Comparison of ENCODE assay signal across 33 cellular contexts in the genomic region with DNA sequence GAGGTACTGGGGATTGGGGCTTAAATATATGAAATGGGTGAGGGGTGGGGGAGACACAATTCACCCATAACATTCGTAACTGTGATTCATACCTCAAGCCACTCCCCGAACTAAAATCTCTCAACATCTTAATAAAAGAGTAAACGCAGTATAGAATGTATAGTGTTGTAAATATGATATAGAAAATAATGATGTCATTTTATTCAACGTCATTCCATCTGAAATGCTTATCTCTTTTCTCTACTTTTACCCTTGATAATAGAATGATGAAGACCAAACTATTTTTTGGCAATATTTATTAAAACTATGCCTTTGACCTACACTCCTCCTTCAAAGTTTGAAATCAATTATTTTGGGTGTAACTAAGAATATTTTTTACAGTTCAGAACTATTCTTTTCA. TPM values are rescaled to one million over a fixed set of nuclear protein-coding genes. Genes with fewer than 3 reads are reported as not detected.
"Had no signal": no experiment of that assay in that cellular context is flagged by ENCODE, and none has a peak within 500 bp of the region (broad histone marks: within the 10 kb centered on the region; RNA-seq: fewer than 3 reads in every experiment).

No MANE protein-coding gene starts in this region.

- H3K4me1 ChIP-seq: neural progenitor cell, parathyroid adenoma, psoas muscle, stomach, thyroid gland, tibial nerve, upper lobe of left lung, vagina had no signal

- H3K9ac ChIP-seq: neural progenitor cell, parathyroid adenoma had no signal

- H3K9me3 ChIP-seq: ovary, psoas muscle, stomach, thoracic aorta, thyroid gland, tibial nerve, upper lobe of left lung, vagina had no signal

- FAIRE-seq: urothelium cell line had no signal

- H3K4me2 ChIP-seq: neural progenitor cell had no signal

- H3K36me3 ChIP-seq: neural progenitor cell, ovary had no signal

- DNase-seq: naive thymus-derived CD4-positive, alpha-beta T cell; natural killer cell; occipital lobe; ovary; posterior cingulate gyrus; psoas muscle; right cardiac atrium; stimulated activated CD4-positive, alpha-beta T cell treated with anti-CD3 and anti-CD28 coated beads, Interleukin-15, amount 100 ng/mL, for 24 hours; stimulated activated CD4-positive, alpha-beta T cell treated with anti-CD3 and anti-CD28 coated beads, Interleukin-2, amount 100 ng/mL, for 24 hours; stimulated activated CD4-positive, alpha-beta T cell treated with anti-CD3 and anti-CD28 coated beads, Interleukin-2, amount 100 ng/mL, for 48 hours; stimulated activated CD4-positive, alpha-beta T cell treated with anti-CD3 and anti-CD28 coated beads, Interleukin-4, amount 100 ng/mL, for 24 hours; stimulated activated naive B cell treated with anti-CD40 and anti-IgM and Interleukin-4, amounts not matched to agents 10 μg/mL and 1 μg/mL and 100 μg/mL, for 72 hours; stimulated activated naive CD4-positive, alpha-beta T cell treated with Interleukin-2 at 50 U/mL for 16 hours; stomach; thyroid gland; trophoblast cell; upper lobe of left lung had no signal

- H3K4me3 ChIP-seq: neural progenitor cell, ovary, psoas muscle, skin epidermis, stomach, thoracic aorta, thyroid gland, tibial nerve, upper lobe of left lung, vagina had no signal

- H3K27me3 ChIP-seq: neural progenitor cell, ovary, stomach, thyroid gland, tibial nerve, upper lobe of left lung, vagina had no signal

- H3K79me2 ChIP-seq: parathyroid adenoma had no signal

- ATAC-seq: naive thymus-derived CD4-positive, alpha-beta T cell; natural killer cell; psoas muscle; right cardiac atrium; sciatic nerve; stimulated activated effector memory CD8-positive, alpha-beta T cell treated with anti-CD3 and anti-CD28 coated beads, Interleukin-12 subunit alpha, Interleukin-12 subunit beta, amount 100 ng/mL, for 72 hours; stimulated activated naive B cell treated with anti-CD40 and anti-IgM and Interleukin-4, amounts not matched to agents 10 μg/mL and 1 μg/mL and 100 μg/mL, for 72 hours had no signal

- H2AFZ ChIP-seq: neural progenitor cell, parathyroid adenoma had no signal

- H3K27ac ChIP-seq: neural progenitor cell, ovary, parathyroid adenoma, psoas muscle, skin epidermis, stomach, thoracic aorta, thyroid gland, tibial nerve, upper lobe of left lung, vagina had no signal

RNA-seq across cellular contexts. Expression of a gene that starts 53.7 kb away (rescaled TPM):
- total RNA-seq: naive thymus-derived CD4-positive, alpha-beta T cell; natural killer cell; occipital lobe; osteoblast; ovary; progenitor cell of endocrine pancreas; psoas muscle; renal cortical epithelial cell; right cardiac atrium; sciatic nerve; stomach; subcutaneous adipose tissue; temporal lobe; thoracic aorta; thyroid gland; tibial nerve; upper lobe of left lung; ureter; vagina had no signal
- polyA plus RNA-seq: naive thymus-derived CD4-positive, alpha-beta T cell; neural cell; psoas muscle; right cardiac atrium; stomach had no signal
